ENCODE assay signal across 19 cellular contexts in genomic region chr13:32008518-32009175, GRCh38. TPM values are rescaled to one million over a fixed set of nuclear protein-coding genes. Genes with fewer than 3 reads are reported as not detected.
DNase-seq lines count a peak whose midpoint lies in the region; ATAC-seq and TF ChIP-seq lines count a peak whose summit lies in the region.
"Had no signal": no experiment of that assay in that cellular context is flagged by ENCODE, and none has a peak within 500 bp of the region (broad histone marks: within the 10 kb centered on the region; RNA-seq: fewer than 3 reads in every experiment).

No MANE protein-coding gene starts in this region.

- ATAC-seq in mucosa of descending colon (peak; percentile 23), HG03571 (IDR thresholded peaks at IDR 0.05; ENCODE audit: unreplicated experiment) (no peak)
- ATAC-seq: A549, GM23338 had no signal

- H3K9me3 ChIP-seq in mucosa of descending colon (no peaks in the 10 kb centered on the region), uterus (no peaks in the 10 kb centered on the region)
- H3K9me3 ChIP-seq: A549, BLaER1 had no signal

- no peaks in the 10 kb centered on the region for H3K27me3 ChIP-seq in uterus
- H3K27me3 ChIP-seq: BLaER1 had no signal

- H3K36me3 ChIP-seq in mucosa of descending colon (ENCODE audit: low read depth): no peaks in the 10 kb centered on the region
- no peaks in the 10 kb centered on the region for H3K36me3 ChIP-seq in uterus
- H3K36me3 ChIP-seq: BLaER1 had no signal

- H3K4me3 ChIP-seq in mucosa of descending colon (no peak overlapping the region), uterus (no peak overlapping the region)
- H3K4me3 ChIP-seq: A549, BLaER1, GM23338 had no signal

- no peak for TF ChIP-seq POLR2A in uterus (IDR thresholded peaks at IDR 0.05)

- H3K27ac ChIP-seq in uterus: no peak overlapping the region
- H3K27ac ChIP-seq: 22Rv1, A549, BLaER1 had no signal

- intact Hi-C loops in mucosa of descending colon (cut with DNase I, micrococcal nuclease) (no loop called here), uterus (cut with DNase I; ENCODE audit: low total_unique reads) (no loop called here)

- TF ChIP-seq CTCF in mucosa of descending colon (IDR thresholded peaks at IDR 0.05) (no peak), uterus (IDR thresholded peaks at IDR 0.05) (no peak)

- DNase-seq in NCI-H82 treated with DMSO at 0.1 percent for 48 hours (lab: John Stamatoyannopoulos, UW; ENCODE audit: unreplicated experiment): peak; percentile 55
- no peak for DNase-seq in NCI-H82 (lab: John Stamatoyannopoulos, UW)
- DNase-seq in HT-29 (ENCODE audit: low spot score): peak; percentile 57
- peak; percentile 36 for DNase-seq in NCI-H69 (lab: John Stamatoyannopoulos, UW)
- no peak for DNase-seq in mucosa of descending colon
- DNase-seq in uterus: no peak
- DNase-seq in NCI-H345 treated with DMSO at 0.1 percent for 48 hours (lab: John Stamatoyannopoulos, UW; ENCODE audit: unreplicated experiment): no peak
- DNase-seq: AML-193; CD4-positive, alpha-beta memory T cell; DMS153; DMS79; GDM1; HCEC 1CT; IMR-90 had no signal

- H3K4me1 ChIP-seq in mucosa of descending colon (ENCODE audit: low read depth): no peaks in the 10 kb centered on the region
- H3K4me1 ChIP-seq in uterus: no peaks in the 10 kb centered on the region
- H3K4me1 ChIP-seq: A549, BLaER1 had no signal

RNA-seq across cellular contexts. Expression of gene FRY, which starts 22.9 kb away (rescaled TPM):
- 23.9 and 29.4 TPM in 2 replicates for total RNA-seq in HT-29 (2014; rRNA removed; shearing (Covaris generic))
- total RNA-seq in mucosa of descending colon (10 to 100 TPM in 2 of 3 donors, 1 to 10 TPM in 1; 9.2 to 38.5 (median 10.5) TPM), uterus (100 to 1,000 TPM in 1 of 4 donors, 10 to 100 TPM in 3; 32.0 to 111 (median 63.8) TPM)

Comparison
In these comparisons a context has a peak if more than half of its experiments do, and no peak if none do; other contexts are left out.
1. DNase-seq: peak in NCI-H82 treated with DMSO at 0.1 percent for 48 hours (single experiment), HT-29 (single experiment) and NCI-H69 (single experiment); none in NCI-H82 (single experiment), mucosa of descending colon (0 of 3), uterus (0 of 2) and NCI-H345 treated with DMSO at 0.1 percent for 48 hours (single experiment).